9 cellular contexts compared by ENCODE assay signal in the genomic region with DNA sequence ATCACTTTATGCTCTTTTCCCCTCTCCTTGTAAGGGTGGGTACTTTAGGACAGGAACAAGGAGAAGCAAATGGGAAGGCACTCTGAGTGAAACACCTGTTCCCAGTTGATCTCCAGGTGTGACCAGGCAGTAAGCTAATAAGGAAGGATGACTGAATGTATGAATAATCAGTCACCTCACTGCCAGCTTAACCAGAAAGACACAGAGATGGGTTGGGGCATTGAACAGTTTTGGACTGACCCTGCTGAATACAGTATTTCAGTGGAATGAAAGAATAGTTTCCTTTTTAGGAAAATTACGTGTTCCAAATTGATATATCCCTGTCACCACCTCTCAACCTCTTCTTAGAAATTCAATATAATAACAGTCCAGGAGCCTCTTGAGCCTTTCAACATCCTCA.
DNase-seq lines count a peak whose midpoint lies in the region; ATAC-seq and TF ChIP-seq lines count a peak whose summit lies in the region.
"Had no signal": no experiment of that assay in that cellular context is flagged by ENCODE, and none has a peak within 500 bp of the region (broad histone marks: within the 10 kb centered on the region; RNA-seq: fewer than 3 reads in every experiment).

No MANE protein-coding gene starts in this region.

- ATAC-seq in Panc1 (no peak), esophagus mucosa (peak; percentile 85), psoas muscle (peak; percentile 23 to 63 (median 56)), GM19035 (IDR thresholded peaks at IDR 0.05; ENCODE audit: unreplicated experiment) (no peak), GM19324 (IDR thresholded peaks at IDR 0.05; ENCODE audit: low FRiP score, unreplicated experiment) (no peak)
- ATAC-seq: activated CD8-positive, alpha-beta T cell treated with anti-CD3 and anti-CD28 coated beads for 36 hours had no signal

- peak overlapping the region; percentile 40; the same call in 1 of the 2 replicates for H3K27ac ChIP-seq in Panc1 (ENCODE audit: low read length)
- peak overlapping the region; percentile 62 for H3K27ac ChIP-seq in psoas muscle

- POLR2A ChIA-PET in Panc1 (lab: Charles Lee), result no interaction called here

- H3K9me3 ChIP-seq in Panc1 (ENCODE audit: control insufficient read depth, insufficient read depth, low read depth, low read length), result peaks cover 13% of the 10 kb centered on the region; the same call in 1 of the 2 replicates
- no peaks in the 10 kb centered on the region for H3K9me3 ChIP-seq in psoas muscle

- in situ Hi-C loops in Panc1 (cut with HindIII; ENCODE audit: low pct_unique_long_range_greater_than_20kb, low sequenced_read_pairs), result no loop called here

- DNase-seq in DMS53 (lab: John Stamatoyannopoulos, UW) (peak; percentile 81), Panc1 (ENCODE audit: low read depth, low spot score) (no peak), psoas muscle (no peak), posterior cingulate gyrus (no peak)
- no peak for DNase-seq in stimulated activated CD4-positive, alpha-beta T cell treated with anti-CD3 and anti-CD28 coated beads, Interleukin-1b, Interleukin-23, amount 100 ng/mL, for 48 hours
- DNase-seq: activated CD8-positive, alpha-beta T cell treated with anti-CD3 and anti-CD28 coated beads for 36 hours had no signal

- no TSS peak for BruUV-seq in Panc1 (replicated peaks; lab: Mats Ljungman, UMichigan)

- intact Hi-C loops in Panc1 (cut with micrococcal nuclease; ENCODE audit: unreplicated experiment) (no loop called here), psoas muscle (cut with DNase I) (loop anchor here in 1 of 2 donors (5.0 kb wide), 1 partner anchor 42 kb away; no protein-coding TSS in a partner anchor), posterior cingulate gyrus (cut with DNase I) (no loop called here)

- TF ChIP-seq CTCF in Panc1 (IDR thresholded peaks at IDR 0.05), result no peak
- TF ChIP-seq CTCF in psoas muscle (IDR thresholded peaks at IDR 0.05), result no peak

- H3K36me3 ChIP-seq in Panc1 (ENCODE audit: control insufficient read depth, insufficient read depth, low read length) (no peaks in the 10 kb centered on the region), psoas muscle (ENCODE audit: insufficient read depth in 1 of 2, low read depth in 1 of 2) (no peaks in the 10 kb centered on the region)

- H3K4me1 ChIP-seq in Panc1 (ENCODE audit: control insufficient read depth, insufficient read depth, low read length), result peaks cover 18% of the 10 kb centered on the region
- H3K4me1 ChIP-seq in psoas muscle, result peaks cover 27% of the 10 kb centered on the region

- 76 to 89% (median 78%) methylated on average over 1 of the region's 1 CpG for WGBS in psoas muscle, 3 donors

- H3K4me3 ChIP-seq in Panc1 (ENCODE audit: low read depth in 2 of 2, low read length in 2 of 2), result no peak overlapping the region
- H3K4me3 ChIP-seq in psoas muscle, result no peak overlapping the region

- no peaks in the 10 kb centered on the region for H3K27me3 ChIP-seq in Panc1 (ENCODE audit: control insufficient read depth, insufficient read depth, low read length)
- no peaks in the 10 kb centered on the region for H3K27me3 ChIP-seq in psoas muscle (ENCODE audit: insufficient read depth in 3 of 3, low read length in 2 of 3)

- CTCF ChIA-PET in Panc1 (lab: Charles Lee), result no interaction called here

Comparison
In these comparisons a context has a peak if more than half of its experiments do, and no peak if none do; other contexts are left out.
1. ATAC-seq: peak in esophagus mucosa (single experiment) and psoas muscle (4 of 4); none in Panc1 (single experiment), GM19035 (single experiment) and GM19324 (single experiment).